ENCODE assay signal across 24 cellular contexts in the genomic region with DNA sequence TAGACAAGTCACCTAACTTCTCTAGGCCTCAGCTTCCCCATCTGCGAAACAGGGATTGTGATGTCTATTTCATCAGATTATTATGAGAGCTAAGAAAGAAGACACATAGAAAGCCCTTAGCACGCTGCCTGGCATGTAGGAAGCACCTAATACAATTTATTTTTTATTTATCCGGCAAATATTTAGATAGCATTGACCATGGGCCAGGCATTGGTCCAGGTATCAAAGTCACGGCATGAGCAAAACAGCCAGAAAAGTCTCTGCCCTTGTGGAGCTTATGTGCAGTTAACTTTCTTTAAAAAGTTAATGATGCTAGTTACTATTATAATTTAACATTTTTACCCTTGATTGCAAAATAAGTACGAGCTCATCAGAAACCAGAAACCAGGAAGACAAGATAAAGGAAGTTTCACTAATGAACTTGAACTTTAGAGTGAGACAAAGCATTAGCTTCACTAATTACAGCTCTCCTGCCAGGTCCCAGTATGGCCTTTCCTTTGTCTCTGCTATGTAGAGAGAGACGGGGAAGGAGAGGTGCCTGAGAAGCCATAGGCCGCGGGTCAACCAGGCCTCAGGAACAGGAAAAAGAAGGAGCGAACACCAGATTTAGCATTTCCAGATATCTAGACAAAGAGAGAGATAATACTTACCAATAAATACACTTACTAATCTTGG.
A peak's percentile ranks its signal among the peaks of the same experiment; 100 is the strongest.
DNase-seq lines count a peak whose midpoint lies in the region; ATAC-seq, FAIRE-seq and TF ChIP-seq lines count a peak whose summit lies in the region.
"Had no signal": no experiment of that assay in that cellular context is flagged by ENCODE, and none has a peak within 500 bp of the region (broad histone marks: within the 10 kb centered on the region; RNA-seq: fewer than 3 reads in every experiment).

No MANE protein-coding gene starts in this region.

- CTCF ChIA-PET in activated CD4-positive, alpha-beta T cell treated with anti-CD3 and anti-CD28 coated beads, Interleukin-2, amount 10 ng/mL, durations not matched to agents 7 days and 5 days (lab: Charles Lee): no interaction called here

- H3K4me3 ChIP-seq in LNCaP clone FGC (ENCODE audit: low read depth, low read length): no peak overlapping the region
- H3K4me3 ChIP-seq: A549; BLaER1 treated with 17β-estradiol and CSF1 and Interleukin-3, amounts not matched to agents 10 nM and 100 nM; GM12878 had no signal

- FAIRE-seq in HTR-8/SVneo (lab: Jason Lieb, UNC): no peak
- FAIRE-seq: A549, D721Med, GM12878 had no signal

- H3K27ac Mint-ChIP-seq in activated naive CD4-positive, alpha-beta T cell treated with anti-CD3 and anti-CD28 coated beads, Interleukin-2, amount 50 U/mL, for 24 hours: peak overlapping the region; percentile 15
- no peak overlapping the region for H3K27ac Mint-ChIP-seq in activated CD4-positive, alpha-beta T cell treated with anti-CD3 and anti-CD28 coated beads, Interleukin-2, amount 10 ng/mL, durations not matched to agents 7 days and 5 days
- H3K27ac Mint-ChIP-seq: CD4-positive, alpha-beta T cell; CD8-positive, alpha-beta memory T cell had no signal

- H3K9me3 Mint-ChIP-seq in activated naive CD4-positive, alpha-beta T cell treated with anti-CD3 and anti-CD28 coated beads, Interleukin-2, amount 50 U/mL, for 24 hours: no peaks in the 10 kb centered on the region
- no peaks in the 10 kb centered on the region for H3K9me3 Mint-ChIP-seq in activated CD4-positive, alpha-beta T cell treated with anti-CD3 and anti-CD28 coated beads, Interleukin-2, amount 10 ng/mL, durations not matched to agents 7 days and 5 days
- H3K9me3 Mint-ChIP-seq: CD4-positive, alpha-beta T cell had no signal

- H3K4me3 Mint-ChIP-seq in activated naive CD4-positive, alpha-beta T cell treated with anti-CD3 and anti-CD28 coated beads, Interleukin-2, amount 50 U/mL, for 24 hours: no peak overlapping the region
- H3K4me3 Mint-ChIP-seq in activated CD4-positive, alpha-beta T cell treated with anti-CD3 and anti-CD28 coated beads, Interleukin-2, amount 10 ng/mL, durations not matched to agents 7 days and 5 days: no peak overlapping the region
- H3K4me3 Mint-ChIP-seq: CD14-positive monocyte; CD4-positive, alpha-beta T cell; CD8-positive, alpha-beta memory T cell had no signal

- H3K4me1 Mint-ChIP-seq in activated naive CD4-positive, alpha-beta T cell treated with anti-CD3 and anti-CD28 coated beads, Interleukin-2, amount 50 U/mL, for 24 hours: no peaks in the 10 kb centered on the region
- no peaks in the 10 kb centered on the region for H3K4me1 Mint-ChIP-seq in activated CD4-positive, alpha-beta T cell treated with anti-CD3 and anti-CD28 coated beads, Interleukin-2, amount 10 ng/mL, durations not matched to agents 7 days and 5 days
- H3K4me1 Mint-ChIP-seq: CD14-positive monocyte; CD8-positive, alpha-beta memory T cell had no signal

- TF ChIP-seq CTCF in LNCaP clone FGC (IDR thresholded peaks at IDR 0.05; ENCODE audit: control insufficient read depth, extremely low read depth, insufficient read depth): no peak

- ATAC-seq in left lobe of liver: peak; percentile 81
- ATAC-seq: A549, GM12878 had no signal

- no peak for DNase-seq in activated naive CD4-positive, alpha-beta T cell treated with anti-CD3 and anti-CD28 coated beads, Interleukin-2, amount 50 U/mL, for 16 hours
- peak; percentile 22 for DNase-seq in LNCaP clone FGC (ENCODE audit: low read depth)
- DNase-seq in left lobe of liver (ENCODE audit: low spot score): no peak
- no peak for DNase-seq in activated CD4-positive, alpha-beta T cell treated with anti-CD3 and anti-CD28 coated beads, Interleukin-2, amount 10 ng/mL, durations not matched to agents 7 days and 5 days
- DNase-seq in SIG-M5 treated with dmso at 0.1 percent for 504 hours (lab: John Stamatoyannopoulos, UW; ENCODE audit: unreplicated experiment): no peak
- DNase-seq in HTR-8/SVneo (ENCODE audit: insufficient read length, low spot score): no peak
- DNase-seq: 8988T; ACHN; AML-193; BE2C; CD4-positive, alpha-beta T cell; CD8-positive, alpha-beta memory T cell; DMS 273 treated with DMSO at 0.1 percent for 48 hours; DMS79; EL; GDM1; H7; HCEC 1CT had no signal

- peaks cover 5% of the 10 kb centered on the region for H3K27me3 Mint-ChIP-seq in activated naive CD4-positive, alpha-beta T cell treated with anti-CD3 and anti-CD28 coated beads, Interleukin-2, amount 50 U/mL, for 24 hours
- H3K27me3 Mint-ChIP-seq in activated CD4-positive, alpha-beta T cell treated with anti-CD3 and anti-CD28 coated beads, Interleukin-2, amount 10 ng/mL, durations not matched to agents 7 days and 5 days: no peaks in the 10 kb centered on the region

- POLR2A ChIA-PET in activated CD4-positive, alpha-beta T cell treated with anti-CD3 and anti-CD28 coated beads, Interleukin-2, amount 10 ng/mL, durations not matched to agents 7 days and 5 days (lab: Charles Lee): no interaction called here

- H3K36me3 Mint-ChIP-seq in activated naive CD4-positive, alpha-beta T cell treated with anti-CD3 and anti-CD28 coated beads, Interleukin-2, amount 50 U/mL, for 24 hours: no peaks in the 10 kb centered on the region
- no peaks in the 10 kb centered on the region for H3K36me3 Mint-ChIP-seq in activated CD4-positive, alpha-beta T cell treated with anti-CD3 and anti-CD28 coated beads, Interleukin-2, amount 10 ng/mL, durations not matched to agents 7 days and 5 days (ENCODE audit: low read depth)
- H3K36me3 Mint-ChIP-seq: CD14-positive monocyte; CD8-positive, alpha-beta memory T cell had no signal
